35 cellular contexts compared by ENCODE assay signal in the genomic region with DNA sequence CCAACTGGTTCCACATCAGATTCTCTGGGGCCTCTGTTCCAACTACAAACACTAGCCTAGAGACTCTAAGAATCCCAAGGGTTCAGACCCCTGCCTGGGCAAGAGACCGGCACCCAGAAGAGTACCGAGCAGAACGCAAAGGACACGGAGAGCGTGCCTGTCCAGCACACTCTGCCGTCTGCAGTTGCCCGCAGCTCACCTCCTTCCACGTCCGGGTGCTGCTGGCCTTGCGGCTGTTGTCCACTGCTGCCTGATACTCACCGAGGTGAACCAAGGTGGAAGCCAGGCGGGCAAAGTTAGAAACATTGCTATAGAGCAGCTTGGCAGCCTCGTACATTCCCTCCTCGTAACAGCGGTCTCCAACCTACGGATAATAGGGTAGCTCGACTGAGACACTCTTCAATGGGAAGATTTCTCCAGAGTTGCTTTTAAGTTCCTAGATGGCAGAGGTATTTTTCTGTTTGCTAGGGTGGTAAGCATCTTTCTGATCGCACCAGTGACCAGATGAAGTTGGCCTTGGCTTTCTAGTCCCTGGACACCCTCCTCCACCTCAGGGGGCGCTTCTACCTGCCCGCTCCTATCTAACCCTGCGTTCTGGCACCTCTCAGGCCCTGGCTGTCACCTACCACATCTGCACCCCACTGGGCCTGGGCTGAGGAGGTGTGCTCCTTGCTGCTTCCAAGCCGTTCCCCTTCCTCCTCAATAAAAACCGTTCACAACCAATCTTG. TPM values are rescaled to one million over a fixed set of nuclear protein-coding genes. Genes with fewer than 3 reads are reported as not detected.
"Had no signal": no experiment of that assay in that cellular context is flagged by ENCODE, and none has a peak within 500 bp of the region (broad histone marks: within the 10 kb centered on the region; RNA-seq: fewer than 3 reads in every experiment).

No MANE protein-coding gene starts in this region.

- H3K9me3 ChIP-seq: esophagus squamous epithelium, gastroesophageal sphincter, heart right ventricle had no signal

- H3K4me3 Mint-ChIP-seq: activated CD8-positive, alpha-beta T cell treated with anti-CD3 and anti-CD28 coated beads for 36 hours; activated naive CD8-positive, alpha-beta T cell; activated T-cell treated with anti-CD3 and anti-CD28 coated beads, Interleukin-2, amount 50 U/mL, for 4 hours; activated T-helper 17 cell treated with anti-CD3 and anti-CD28 coated beads, Interleukin-2, amount 50 U/mL, for 72 hours; central memory CD8-positive, alpha-beta T cell; effector memory CD8-positive, alpha-beta T cell had no signal

- H3K27ac Mint-ChIP-seq: activated CD8-positive, alpha-beta T cell treated with anti-CD3 and anti-CD28 coated beads for 36 hours; activated naive CD8-positive, alpha-beta T cell; activated T-helper 17 cell treated with anti-CD3 and anti-CD28 coated beads, Interleukin-2, amount 50 U/mL, for 72 hours; effector memory CD8-positive, alpha-beta T cell had no signal

- H3K4me1 Mint-ChIP-seq: activated T-helper 17 cell treated with anti-CD3 and anti-CD28 coated beads, Interleukin-2, amount 50 U/mL, for 72 hours had no signal

- H3K36me3 Mint-ChIP-seq: activated naive CD8-positive, alpha-beta T cell had no signal

- H3K4me1 ChIP-seq: esophagus squamous epithelium, gastroesophageal sphincter, heart right ventricle had no signal

- H3K27me3 Mint-ChIP-seq: activated CD8-positive, alpha-beta T cell treated with anti-CD3 and anti-CD28 coated beads for 36 hours; activated naive CD8-positive, alpha-beta T cell had no signal

- DNase-seq: activated CD4-positive, alpha-beta T cell treated with anti-CD3 and anti-CD28 coated beads for 1 hour; activated CD4-positive, alpha-beta T cell treated with anti-CD3 and anti-CD28 coated beads for 4 hours; activated CD4-positive, alpha-beta T cell treated with anti-CD3 and anti-CD28 coated beads, Interleukin-2, amount 50 U/mL, for 1 hour; activated CD4-positive, alpha-beta T cell treated with anti-CD3 and anti-CD28 coated beads, Interleukin-2, amount 50 U/mL, for 48 hours; activated CD8-positive, alpha-beta memory T cell treated with anti-CD3 and anti-CD28 coated beads for 24 hours; activated CD8-positive, alpha-beta T cell treated with anti-CD3 and anti-CD28 coated beads for 36 hours; activated effector memory CD4-positive, alpha-beta T cell treated with Interleukin-2 at 50 U/mL for 16 hours; activated gamma-delta T cell treated with Interleukin-2 at 50 U/mL for 16 hours; activated naive CD4-positive, alpha-beta T cell treated with anti-CD3 and anti-CD28 coated beads, Interleukin-2, amount 50 U/mL, for 16 hours; activated naive CD4-positive, alpha-beta T cell treated with Interleukin-2 at 50 U/mL for 16 hours; activated T-cell treated with anti-CD3 and anti-CD28 coated beads, Interleukin-2, amount 50 U/mL, for 4 hours; amniotic stem cell; brain microvascular endothelial cell; cortex of kidney; dermis blood vessel endothelial cell; effector CD4-positive, alpha-beta T cell; effector memory CD8-positive, alpha-beta T cell; esophagus squamous epithelium; foreskin melanocyte; heart right ventricle; T-helper 2 cell had no signal

- H3K9me3 Mint-ChIP-seq: activated CD8-positive, alpha-beta T cell treated with anti-CD3 and anti-CD28 coated beads for 36 hours; activated T-cell treated with anti-CD3 and anti-CD28 coated beads, Interleukin-2, amount 50 U/mL, for 4 hours; activated T-helper 17 cell treated with anti-CD3 and anti-CD28 coated beads, Interleukin-2, amount 50 U/mL, for 72 hours had no signal

- H3K4me3 ChIP-seq: esophagus squamous epithelium, gastroesophageal sphincter, heart right ventricle had no signal

- H3K27me3 ChIP-seq: brain microvascular endothelial cell, esophagus squamous epithelium, gastroesophageal sphincter, heart right ventricle had no signal

- H3K27ac ChIP-seq: brain microvascular endothelial cell, epithelial cell of prostate, esophagus squamous epithelium, gastroesophageal sphincter, heart right ventricle had no signal

RNA-seq across cellular contexts. Expression of a gene that starts 51.2 kb away (rescaled TPM):
- total RNA-seq: activated CD8-positive, alpha-beta T cell treated with anti-CD3 and anti-CD28 coated beads for 36 hours; activated T-cell treated with anti-CD3 and anti-CD28 coated beads, Interleukin-2, amount 50 U/mL, for 4 hours; activated T-helper 17 cell treated with anti-CD3 and anti-CD28 coated beads, Interleukin-2, amount 50 U/mL, for 72 hours; astrocyte; bronchial epithelial cell; cardiac septum; cerebellum; dermis blood vessel endothelial cell; endothelial cell of umbilical vein; esophagus squamous epithelium; fibroblast of lung; fibroblast of villous mesenchyme; gastroesophageal sphincter; glomerular endothelial cell; heart right ventricle; T-helper 1 cell treated with Interleukin-12 subunit alpha and Interleukin-12 subunit beta and Interleukin-4 antibody, amounts not matched to agents 30 ng/mL and 1 ng/mL, for 36 hours had no signal
